Comparison of ENCODE assay signal across 20 cellular contexts in genomic region chr10:132174237-132174636, GRCh38. TPM values are rescaled to one million over a fixed set of nuclear protein-coding genes. Genes with fewer than 3 reads are reported as not detected.
A peak's percentile ranks its signal among the peaks of the same experiment; 100 is the strongest.
DNase-seq lines count a peak whose midpoint lies in the region; ATAC-seq lines count a peak whose summit lies in the region.
"Had no signal": no experiment of that assay in that cellular context is flagged by ENCODE, and none has a peak within 500 bp of the region (broad histone marks: within the 10 kb centered on the region; RNA-seq: fewer than 3 reads in every experiment).

No MANE protein-coding gene starts in this region.

- H3K27ac Mint-ChIP-seq in T-helper 17 cell = no peak overlapping the region
- peak overlapping the region; percentile 88 for H3K27ac Mint-ChIP-seq in central memory CD8-positive, alpha-beta T cell (ENCODE audit: low read depth)
- peak overlapping the region in 5 of 9 donors; percentile 7 to 62 (median 27) for H3K27ac Mint-ChIP-seq in naive thymus-derived CD4-positive, alpha-beta T cell
- H3K27ac Mint-ChIP-seq in stimulated activated effector memory CD8-positive, alpha-beta T cell treated with anti-CD3 and anti-CD28 coated beads, Interleukin-12 subunit alpha, Interleukin-12 subunit beta, amount 100 ng/mL, for 72 hours = peak overlapping the region; percentile 80
- H3K27ac Mint-ChIP-seq in T-helper 2 cell treated with Interferon-gamma antibody and Interleukin-4, amounts not matched to agents 5 μg/mL and 100 μg/mL, for 36 hours = no peak overlapping the region
- H3K27ac Mint-ChIP-seq: CD4-positive, alpha-beta T cell had no signal

- ATAC-seq in T-helper 17 cell = no peak
- no peak for ATAC-seq in central memory CD8-positive, alpha-beta T cell (replicated peaks; ENCODE audit: extremely low read depth, poor library complexity, severe bottlenecking)
- no peak for ATAC-seq in naive thymus-derived CD4-positive, alpha-beta T cell
- ATAC-seq in stimulated activated effector memory CD8-positive, alpha-beta T cell treated with anti-CD3 and anti-CD28 coated beads, Interleukin-12 subunit alpha, Interleukin-12 subunit beta, amount 100 ng/mL, for 72 hours = no peak
- no peak for ATAC-seq in activated T-cell treated with anti-CD3 and anti-CD28 coated beads, Interleukin-2, amount 50 U/mL, for 4 hours
- ATAC-seq: Right ventricle myocardium inferior had no signal

- no peaks in the 10 kb centered on the region for H3K4me1 ChIP-seq in naive thymus-derived CD4-positive, alpha-beta T cell (ENCODE audit: control insufficient read depth in 2 of 2, insufficient read depth in 2 of 2, low read length in 2 of 2)
- H3K4me1 ChIP-seq: SJCRH30 had no signal

- H3K4me1 Mint-ChIP-seq in T-helper 17 cell = peaks cover 12% of the 10 kb centered on the region
- peaks cover 8% of the 10 kb centered on the region for H3K4me1 Mint-ChIP-seq in central memory CD8-positive, alpha-beta T cell
- H3K4me1 Mint-ChIP-seq in naive thymus-derived CD4-positive, alpha-beta T cell = peaks cover 6 to 35% (median 15%) of the 10 kb centered on the region in 7 donors
- H3K4me1 Mint-ChIP-seq in stimulated activated effector memory CD8-positive, alpha-beta T cell treated with anti-CD3 and anti-CD28 coated beads, Interleukin-12 subunit alpha, Interleukin-12 subunit beta, amount 100 ng/mL, for 72 hours = peaks cover 7% of the 10 kb centered on the region
- no peaks in the 10 kb centered on the region for H3K4me1 Mint-ChIP-seq in activated T-cell treated with anti-CD3 and anti-CD28 coated beads, Interleukin-2, amount 50 U/mL, for 4 hours (ENCODE audit: low read depth)
- peaks cover 3% of the 10 kb centered on the region for H3K4me1 Mint-ChIP-seq in T-helper 2 cell treated with Interferon-gamma antibody and Interleukin-4, amounts not matched to agents 5 μg/mL and 100 μg/mL, for 36 hours (ENCODE audit: low read depth)

- POLR2A ChIA-PET in naive thymus-derived CD4-positive, alpha-beta T cell (lab: Charles Lee) = no interaction called here

- H3K36me3 Mint-ChIP-seq in T-helper 17 cell (ENCODE audit: low read depth) = peaks cover 3% of the 10 kb centered on the region
- peaks cover 3% of the 10 kb centered on the region for H3K36me3 Mint-ChIP-seq in central memory CD8-positive, alpha-beta T cell (ENCODE audit: insufficient read depth)
- H3K36me3 Mint-ChIP-seq in naive thymus-derived CD4-positive, alpha-beta T cell = peaks cover 0 to 4% (median 0%) of the 10 kb centered on the region in 5 donors
- peaks cover 9% of the 10 kb centered on the region for H3K36me3 Mint-ChIP-seq in stimulated activated effector memory CD8-positive, alpha-beta T cell treated with anti-CD3 and anti-CD28 coated beads, Interleukin-12 subunit alpha, Interleukin-12 subunit beta, amount 100 ng/mL, for 72 hours
- no peaks in the 10 kb centered on the region for H3K36me3 Mint-ChIP-seq in activated T-cell treated with anti-CD3 and anti-CD28 coated beads, Interleukin-2, amount 50 U/mL, for 4 hours (ENCODE audit: insufficient read depth)
- H3K36me3 Mint-ChIP-seq in T-helper 2 cell treated with Interferon-gamma antibody and Interleukin-4, amounts not matched to agents 5 μg/mL and 100 μg/mL, for 36 hours (ENCODE audit: low read depth) = no peaks in the 10 kb centered on the region

- CTCF ChIA-PET in naive thymus-derived CD4-positive, alpha-beta T cell (lab: Charles Lee) = no interaction called here

- H3K9me3 ChIP-seq in T-helper 17 cell (ENCODE audit: control insufficient read depth, low read length, poor library complexity, severe bottlenecking) = no peaks in the 10 kb centered on the region
- H3K9me3 ChIP-seq in naive thymus-derived CD4-positive, alpha-beta T cell (ENCODE audit: control insufficient read depth in 2 of 3, low read length in 3 of 3) = no peaks in the 10 kb centered on the region
- H3K9me3 ChIP-seq: BLaER1 treated with 17β-estradiol and CSF1 and Interleukin-3, amounts not matched to agents 10 nM and 100 nM; SJCRH30 had no signal

- H3K4me3 Mint-ChIP-seq in T-helper 17 cell = peak overlapping the region; percentile 31
- H3K4me3 Mint-ChIP-seq in central memory CD8-positive, alpha-beta T cell = no peak overlapping the region
- no peak overlapping the region for H3K4me3 Mint-ChIP-seq in naive thymus-derived CD4-positive, alpha-beta T cell
- H3K4me3 Mint-ChIP-seq in stimulated activated effector memory CD8-positive, alpha-beta T cell treated with anti-CD3 and anti-CD28 coated beads, Interleukin-12 subunit alpha, Interleukin-12 subunit beta, amount 100 ng/mL, for 72 hours = no peak overlapping the region
- no peak overlapping the region for H3K4me3 Mint-ChIP-seq in activated T-cell treated with anti-CD3 and anti-CD28 coated beads, Interleukin-2, amount 50 U/mL, for 4 hours
- no peak overlapping the region for H3K4me3 Mint-ChIP-seq in T-helper 2 cell treated with Interferon-gamma antibody and Interleukin-4, amounts not matched to agents 5 μg/mL and 100 μg/mL, for 36 hours
- H3K4me3 Mint-ChIP-seq: CD4-positive, alpha-beta T cell had no signal

- H3K9me3 Mint-ChIP-seq in central memory CD8-positive, alpha-beta T cell = peaks cover 7% of the 10 kb centered on the region
- peaks cover 0 to 14% (median 0%) of the 10 kb centered on the region in 11 donors for H3K9me3 Mint-ChIP-seq in naive thymus-derived CD4-positive, alpha-beta T cell
- no peaks in the 10 kb centered on the region for H3K9me3 Mint-ChIP-seq in stimulated activated effector memory CD8-positive, alpha-beta T cell treated with anti-CD3 and anti-CD28 coated beads, Interleukin-12 subunit alpha, Interleukin-12 subunit beta, amount 100 ng/mL, for 72 hours
- H3K9me3 Mint-ChIP-seq in activated T-cell treated with anti-CD3 and anti-CD28 coated beads, Interleukin-2, amount 50 U/mL, for 4 hours = no peaks in the 10 kb centered on the region
- H3K9me3 Mint-ChIP-seq in T-helper 2 cell treated with Interferon-gamma antibody and Interleukin-4, amounts not matched to agents 5 μg/mL and 100 μg/mL, for 36 hours = peaks cover 9% of the 10 kb centered on the region
- H3K9me3 Mint-ChIP-seq: CD4-positive, alpha-beta T cell had no signal

- peaks cover 0 to 7% of the 10 kb centered on the region in 2 donors for H3K27me3 ChIP-seq in naive thymus-derived CD4-positive, alpha-beta T cell (ENCODE audit: control insufficient read depth in 2 of 2, insufficient read depth in 2 of 2, low read length in 2 of 2)
- H3K27me3 ChIP-seq: SJCRH30 had no signal

- peaks cover 42% of the 10 kb centered on the region for H3K27me3 Mint-ChIP-seq in T-helper 17 cell
- H3K27me3 Mint-ChIP-seq in central memory CD8-positive, alpha-beta T cell = peaks cover 31% of the 10 kb centered on the region
- peaks cover 5 to 35% (median 20%) of the 10 kb centered on the region in 5 donors for H3K27me3 Mint-ChIP-seq in naive thymus-derived CD4-positive, alpha-beta T cell
- peaks cover 27% of the 10 kb centered on the region for H3K27me3 Mint-ChIP-seq in activated T-cell treated with anti-CD3 and anti-CD28 coated beads, Interleukin-2, amount 50 U/mL, for 4 hours (ENCODE audit: low read depth)
- H3K27me3 Mint-ChIP-seq in T-helper 2 cell treated with Interferon-gamma antibody and Interleukin-4, amounts not matched to agents 5 μg/mL and 100 μg/mL, for 36 hours (ENCODE audit: low read depth) = peaks cover 26% of the 10 kb centered on the region

- H3K4me3 ChIP-seq in naive thymus-derived CD4-positive, alpha-beta T cell (ENCODE audit: low read length) = no peak overlapping the region
- H3K4me3 ChIP-seq: BLaER1 treated with 17β-estradiol and CSF1 and Interleukin-3, amounts not matched to agents 10 nM and 100 nM; PC-9; SJCRH30 had no signal

- no peaks in the 10 kb centered on the region for H3K36me3 ChIP-seq in naive thymus-derived CD4-positive, alpha-beta T cell (ENCODE audit: control insufficient read depth in 2 of 3, insufficient read depth in 3 of 3, low read length in 3 of 3)
- H3K36me3 ChIP-seq: BLaER1 treated with 17β-estradiol and CSF1 and Interleukin-3, amounts not matched to agents 10 nM and 100 nM; SJCRH30 had no signal

- intact Hi-C loops in naive thymus-derived CD4-positive, alpha-beta T cell (cut with micrococcal nuclease) = no loop called here

- DNase-seq in T-helper 17 cell = no peak
- no peak for DNase-seq in central memory CD8-positive, alpha-beta T cell (ENCODE audit: low spot score in 2 of 2)
- DNase-seq in naive thymus-derived CD4-positive, alpha-beta T cell = no peak
- no peak for DNase-seq in stimulated activated effector memory CD8-positive, alpha-beta T cell treated with anti-CD3 and anti-CD28 coated beads, Interleukin-12 subunit alpha, Interleukin-12 subunit beta, amount 100 ng/mL, for 72 hours (ENCODE audit: low spot score in 2 of 2)
- DNase-seq in activated T-cell treated with anti-CD3 and anti-CD28 coated beads, Interleukin-2, amount 50 U/mL, for 4 hours = no peak
- DNase-seq in NCI-H82 treated with DMSO at 0.1 percent for 48 hours (lab: John Stamatoyannopoulos, UW; ENCODE audit: unreplicated experiment) = no peak
- no peak for DNase-seq in T-helper 2 cell treated with Interferon-gamma antibody and Interleukin-4, amounts not matched to agents 5 μg/mL and 100 μg/mL, for 36 hours (ENCODE audit: low spot score)
- DNase-seq: CD4-positive, alpha-beta T cell; KBM-7; MV-4-11; NCI-H1105; NCI-H1436 treated with DMSO at 0.1 percent for 48 hours; NCI-H2029; NCI-H446 treated with DMSO at 0.1 percent for 48 hours; NCI-H526; NCI-H82; PC-9; SJCRH30 had no signal

- no peak overlapping the region for H3K27ac ChIP-seq in naive thymus-derived CD4-positive, alpha-beta T cell (ENCODE audit: low read depth, low read length)
- H3K27ac ChIP-seq: BLaER1 treated with 17β-estradiol and CSF1 and Interleukin-3, amounts not matched to agents 10 nM and 100 nM; PC-9; SJCRH30 had no signal

RNA-seq across cellular contexts. Expression of gene DPYSL4, which starts 12.5 kb away (rescaled TPM):
- 1 to 10 TPM in 1 of 2 donors, under 1 TPM in 1; 0.52 to 3.3 TPM for total RNA-seq in T-helper 17 cell
- total RNA-seq in naive thymus-derived CD4-positive, alpha-beta T cell = 10 to 100 TPM in 2 of 5 experiments, 1 to 10 TPM in 2, under 1 TPM in 1; 0.66 to 60.0 (median 9.4) TPM
- polyA plus RNA-seq in naive thymus-derived CD4-positive, alpha-beta T cell = 10 to 100 TPM in 1 of 2 donors, under 1 TPM in 1; 0.35 to 18.2 TPM
- 1 to 10 TPM; 1.6 to 6.3 (median 3.4) TPM for total RNA-seq in activated T-cell treated with anti-CD3 and anti-CD28 coated beads, Interleukin-2, amount 50 U/mL, for 4 hours
- total RNA-seq: SJCRH30 had no signal

Comparison
In these comparisons a context has a peak if more than half of its experiments do, and no peak if none do; other contexts are left out.
1. H3K27ac Mint-ChIP-seq: peak in central memory CD8-positive, alpha-beta T cell (single experiment), naive thymus-derived CD4-positive, alpha-beta T cell (5 of 9) and stimulated activated effector memory CD8-positive, alpha-beta T cell treated with anti-CD3 and anti-CD28 coated beads, Interleukin-12 subunit alpha, Interleukin-12 subunit beta, amount 100 ng/mL, for 72 hours (single experiment); none in T-helper 17 cell (single experiment) and T-helper 2 cell treated with Interferon-gamma antibody and Interleukin-4, amounts not matched to agents 5 μg/mL and 100 μg/mL, for 36 hours (single experiment).